ENCODE assay signal across 17 cellular contexts in genomic region chr2:175342085-175342484, GRCh38.
DNase-seq lines count a peak whose midpoint lies in the region; FAIRE-seq lines count a peak whose summit lies in the region.
"Had no signal": no experiment of that assay in that cellular context is flagged by ENCODE, and none has a peak within 500 bp of the region (broad histone marks: within the 10 kb centered on the region; RNA-seq: fewer than 3 reads in every experiment).

No MANE protein-coding gene starts in this region.

- FAIRE-seq in TTC549 (lab: Jason Lieb, UNC) (peak; percentile 48), islet of Langerhans (lab: Jason Lieb, UNC) (peak; percentile 81)
- FAIRE-seq: A204.1, GM12891, GM18507 had no signal

- DNase-seq in DMS 273 (lab: John Stamatoyannopoulos, UW; ENCODE audit: unreplicated experiment) (peak; percentile 4), DMS 273 treated with DMSO at 0.1 percent for 48 hours (lab: John Stamatoyannopoulos, UW) (no peak), CD1c-positive myeloid dendritic cell (ENCODE audit: extremely low spot score) (no peak), NCI-H226 (no peak)
- DNase-seq: BE2C; Calu3; CD4-positive, alpha-beta memory T cell; COR-L47; DMS79; GF-D8; H9; HFFc6 had no signal
